In the genomic region with DNA sequence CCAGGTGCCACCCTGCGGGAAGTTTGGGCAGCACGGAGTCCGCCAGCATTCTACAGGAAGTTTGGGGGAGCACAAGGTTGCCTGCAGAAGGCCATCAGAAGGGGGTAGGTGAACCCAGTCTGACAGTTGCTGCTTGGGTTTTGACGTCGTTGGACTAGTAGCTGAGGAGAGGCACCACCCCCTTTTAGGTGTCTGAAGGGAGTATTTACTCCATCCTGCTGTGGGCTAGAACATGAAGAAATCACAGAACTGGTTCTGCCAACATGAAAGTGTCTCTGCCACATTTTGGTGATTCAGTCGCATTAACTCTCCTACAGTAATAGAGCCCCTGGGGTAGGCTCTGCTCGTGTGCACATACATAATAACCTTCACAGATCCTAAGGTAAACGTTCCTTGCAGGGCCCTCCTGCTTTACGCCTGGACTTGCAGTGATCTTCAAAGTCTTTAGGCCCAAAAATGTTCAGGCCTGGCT, we compare ENCODE assay signal across 13 cellular contexts. TPM values are rescaled to one million over a fixed set of nuclear protein-coding genes. Genes with fewer than 3 reads are reported as not detected.
A peak's percentile ranks its signal among the peaks of the same experiment; 100 is the strongest.
DNase-seq lines count a peak whose midpoint lies in the region; TF ChIP-seq lines count a peak whose summit lies in the region.
"Had no signal": no experiment of that assay in that cellular context is flagged by ENCODE, and none has a peak within 500 bp of the region (broad histone marks: within the 10 kb centered on the region; RNA-seq: fewer than 3 reads in every experiment).

No MANE protein-coding gene starts in this region.

- H3K27ac Mint-ChIP-seq in mesothelial cell of epicardium = peak overlapping the region; percentile 87
- H3K27ac Mint-ChIP-seq in activated naive CD8-positive, alpha-beta T cell treated with anti-CD3 and anti-CD28 coated beads for 36 hours = no peak overlapping the region
- H3K27ac Mint-ChIP-seq: activated naive CD4-positive, alpha-beta T cell treated with anti-CD3 and anti-CD28 coated beads, Interleukin-2, amount 50 U/mL, for 24 hours had no signal

- peaks cover 23% of the 10 kb centered on the region for H3K27me3 Mint-ChIP-seq in mesothelial cell of epicardium (ENCODE audit: low read depth)
- peaks cover 73% of the 10 kb centered on the region for H3K27me3 Mint-ChIP-seq in activated naive CD8-positive, alpha-beta T cell treated with anti-CD3 and anti-CD28 coated beads for 36 hours

- H3K36me3 Mint-ChIP-seq in mesothelial cell of epicardium = no peaks in the 10 kb centered on the region
- H3K36me3 Mint-ChIP-seq in activated naive CD8-positive, alpha-beta T cell treated with anti-CD3 and anti-CD28 coated beads for 36 hours = no peaks in the 10 kb centered on the region
- H3K36me3 Mint-ChIP-seq: activated naive CD4-positive, alpha-beta T cell treated with anti-CD3 and anti-CD28 coated beads, Interleukin-2, amount 50 U/mL, for 24 hours had no signal

- H3K9me3 ChIP-seq in ectodermal cell (ENCODE audit: control insufficient read depth, low read length) = no peaks in the 10 kb centered on the region
- H3K9me3 ChIP-seq in suprapubic skin = no peaks in the 10 kb centered on the region

- H3K27me3 ChIP-seq in ectodermal cell (ENCODE audit: control insufficient read depth, insufficient read depth, low read length, poor library complexity, severe bottlenecking) = peaks cover 40% of the 10 kb centered on the region
- H3K27me3 ChIP-seq in suprapubic skin = peaks cover 13% of the 10 kb centered on the region

- H3K36me3 ChIP-seq in ectodermal cell (ENCODE audit: control insufficient read depth, insufficient read depth, low read length) = no peaks in the 10 kb centered on the region
- no peaks in the 10 kb centered on the region for H3K36me3 ChIP-seq in suprapubic skin

- H3K4me3 Mint-ChIP-seq in mesothelial cell of epicardium = peak overlapping the region; percentile 81
- no peak overlapping the region for H3K4me3 Mint-ChIP-seq in activated naive CD8-positive, alpha-beta T cell treated with anti-CD3 and anti-CD28 coated beads for 36 hours
- H3K4me3 Mint-ChIP-seq: activated naive CD4-positive, alpha-beta T cell treated with anti-CD3 and anti-CD28 coated beads, Interleukin-2, amount 50 U/mL, for 24 hours had no signal

- H3K4me1 Mint-ChIP-seq in mesothelial cell of epicardium = peaks cover 21% of the 10 kb centered on the region
- H3K4me1 Mint-ChIP-seq in activated naive CD8-positive, alpha-beta T cell treated with anti-CD3 and anti-CD28 coated beads for 36 hours = peaks cover 11% of the 10 kb centered on the region
- H3K4me1 Mint-ChIP-seq: activated naive CD4-positive, alpha-beta T cell treated with anti-CD3 and anti-CD28 coated beads, Interleukin-2, amount 50 U/mL, for 24 hours had no signal

- 43 to 45% methylated on average over 9 of the region's 9 CpGs for WGBS in ectodermal cell, 2 experiments
- 42% methylated on average over 9 of the region's 9 CpGs for WGBS in suprapubic skin

- TF ChIP-seq CTCF in mesothelial cell of epicardium (IDR thresholded peaks at IDR 0.05; ENCODE audit: unreplicated experiment) (no peak), suprapubic skin (IDR thresholded peaks at IDR 0.05) (no peak)

- no peak for TF ChIP-seq POLR2A in suprapubic skin (IDR thresholded peaks at IDR 0.05)

- H3K27ac ChIP-seq in ectodermal cell (ENCODE audit: insufficient read depth, low read depth, low read length, poor library complexity, severe bottlenecking) (no peak overlapping the region), suprapubic skin (peak overlapping the region; percentile 66)
- H3K27ac ChIP-seq: HL-60 had no signal

- peaks cover 15% of the 10 kb centered on the region for H3K4me1 ChIP-seq in ectodermal cell (ENCODE audit: control insufficient read depth, insufficient read depth, low read length)
- H3K4me1 ChIP-seq in suprapubic skin = peaks cover 39% of the 10 kb centered on the region

- no peaks in the 10 kb centered on the region for H3K9me3 Mint-ChIP-seq in mesothelial cell of epicardium
- no peaks in the 10 kb centered on the region for H3K9me3 Mint-ChIP-seq in activated naive CD8-positive, alpha-beta T cell treated with anti-CD3 and anti-CD28 coated beads for 36 hours
- H3K9me3 Mint-ChIP-seq: activated naive CD4-positive, alpha-beta T cell treated with anti-CD3 and anti-CD28 coated beads, Interleukin-2, amount 50 U/mL, for 24 hours had no signal

- H3K4me3 ChIP-seq in ectodermal cell (ENCODE audit: insufficient read depth, low read depth, low read length) (peak overlapping the region; percentile 52), suprapubic skin (peak overlapping the region; percentile 57)

- DNase-seq in mesothelial cell of epicardium (ENCODE audit: low spot score in 2 of 2, unreplicated experiment in 2 of 2) (no peak), suprapubic skin (ENCODE audit: low spot score in 2 of 2) (no peak), NCI-H187 treated with DMSO at 0.1 percent for 48 hours (lab: John Stamatoyannopoulos, UW) (no peak), superior temporal gyrus (ENCODE audit: extremely low spot score) (no peak)
- no peak for DNase-seq in effector CD8-positive, alpha-beta T cell (lab: John Stamatoyannopoulos, UW)
- no peak for DNase-seq in activated naive CD8-positive, alpha-beta T cell treated with anti-CD3 and anti-CD28 coated beads for 36 hours
- DNase-seq: activated CD4-positive, alpha-beta T cell treated with anti-CD3 and anti-CD28 coated beads, Interleukin-2, amount 50 U/mL, for 4 hours; DMS 273 treated with DMSO at 0.1 percent for 48 hours; NK-92 treated with Interleukin-12 subunit alpha and Interleukin-12 subunit beta, amount 100 ng/mL, for 24 hours had no signal

- TF ChIP-seq EP300 in Ishikawa (IDR thresholded peaks at IDR 0.05; ENCODE audit: borderline replicate concordance) = no peak
- no peak for TF ChIP-seq EP300 in suprapubic skin (IDR thresholded peaks at IDR 0.05)

- no peak for TF ChIP-seq RAD21 in Ishikawa (IDR thresholded peaks at IDR 0.05; ENCODE audit: low read depth)

TF ChIP-seq in Ishikawa, 13 proteins besides CTCF, POLR2A, EP300 and RAD21:
- TF ChIP-seq, protein P1, sequence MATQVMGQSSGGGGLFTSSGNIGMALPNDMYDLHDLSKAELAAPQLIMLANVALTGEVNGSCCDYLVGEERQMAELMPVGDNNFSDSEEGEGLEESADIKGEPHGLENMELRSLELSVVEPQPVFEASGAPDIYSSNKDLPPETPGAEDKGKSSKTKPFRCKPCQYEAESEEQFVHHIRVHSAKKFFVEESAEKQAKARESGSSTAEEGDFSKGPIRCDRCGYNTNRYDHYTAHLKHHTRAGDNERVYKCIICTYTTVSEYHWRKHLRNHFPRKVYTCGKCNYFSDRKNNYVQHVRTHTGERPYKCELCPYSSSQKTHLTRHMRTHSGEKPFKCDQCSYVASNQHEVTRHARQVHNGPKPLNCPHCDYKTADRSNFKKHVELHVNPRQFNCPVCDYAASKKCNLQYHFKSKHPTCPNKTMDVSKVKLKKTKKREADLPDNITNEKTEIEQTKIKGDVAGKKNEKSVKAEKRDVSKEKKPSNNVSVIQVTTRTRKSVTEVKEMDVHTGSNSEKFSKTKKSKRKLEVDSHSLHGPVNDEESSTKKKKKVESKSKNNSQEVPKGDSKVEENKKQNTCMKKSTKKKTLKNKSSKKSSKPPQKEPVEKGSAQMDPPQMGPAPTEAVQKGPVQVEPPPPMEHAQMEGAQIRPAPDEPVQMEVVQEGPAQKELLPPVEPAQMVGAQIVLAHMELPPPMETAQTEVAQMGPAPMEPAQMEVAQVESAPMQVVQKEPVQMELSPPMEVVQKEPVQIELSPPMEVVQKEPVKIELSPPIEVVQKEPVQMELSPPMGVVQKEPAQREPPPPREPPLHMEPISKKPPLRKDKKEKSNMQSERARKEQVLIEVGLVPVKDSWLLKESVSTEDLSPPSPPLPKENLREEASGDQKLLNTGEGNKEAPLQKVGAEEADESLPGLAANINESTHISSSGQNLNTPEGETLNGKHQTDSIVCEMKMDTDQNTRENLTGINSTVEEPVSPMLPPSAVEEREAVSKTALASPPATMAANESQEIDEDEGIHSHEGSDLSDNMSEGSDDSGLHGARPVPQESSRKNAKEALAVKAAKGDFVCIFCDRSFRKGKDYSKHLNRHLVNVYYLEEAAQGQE (IDR thresholded peaks at IDR 0.05; ENCODE audit: low read depth) = no peak
- TF ChIP-seq NFIC (IDR thresholded peaks at IDR 0.05) = 0 out of 2 replicates have a peak, but pooled peaks have one; percentile 23
- no peak for TF ChIP-seq CREB1 (IDR thresholded peaks at IDR 0.05; ENCODE audit: low read depth)

RNA-seq across cellular contexts. Expression of gene TRIL, which starts 0.9 kb away (rescaled TPM):
- 17.8 TPM for polyA plus RNA-seq in ectodermal cell (2013, experiment 1 of 4)
- 21.9 TPM for polyA plus RNA-seq in ectodermal cell (2013, experiment 2 of 4)
- polyA plus RNA-seq in ectodermal cell (2013, experiment 3 of 4) = 15.8 TPM
- polyA plus RNA-seq in ectodermal cell (2013, experiment 4 of 4) = 19.0 TPM
- total RNA-seq in mesothelial cell of epicardium (11.9 to 14.2 TPM (median 13.4 TPM) in 3 replicates), suprapubic skin (1 to 10 TPM; 1.4 to 6.0 (median 2.9) TPM)
- not detected for total RNA-seq in activated naive CD8-positive, alpha-beta T cell treated with anti-CD3 and anti-CD28 coated beads for 36 hours
